Comparison of ENCODE assay signal across 25 cellular contexts in the genomic region with DNA sequence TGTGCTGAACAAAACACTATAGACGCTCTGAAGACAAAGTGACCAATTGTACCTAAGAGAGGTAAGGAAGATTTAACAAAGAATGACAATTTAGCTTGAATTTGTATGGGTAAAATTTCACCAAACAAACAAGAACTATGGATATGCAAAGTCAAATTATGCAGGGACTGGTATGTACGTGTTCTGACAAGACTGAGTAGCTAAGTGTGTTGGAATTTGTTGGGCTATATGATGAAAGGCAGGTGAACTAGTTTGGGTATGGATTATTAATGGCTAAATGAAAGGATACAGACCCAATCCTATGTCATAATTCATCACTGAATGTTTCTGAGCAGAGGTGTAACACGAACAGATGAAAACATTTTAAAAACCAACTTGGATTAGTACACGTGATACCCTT.
"Had no signal": no experiment of that assay in that cellular context is flagged by ENCODE, and none has a peak within 500 bp of the region (broad histone marks: within the 10 kb centered on the region; RNA-seq: fewer than 3 reads in every experiment).

No MANE protein-coding gene starts in this region.

- H3K4me3 ChIP-seq: gastroesophageal sphincter, hepatocyte, neural progenitor cell, right atrium auricular region, tibial nerve had no signal

- H3K9me3 ChIP-seq: gastroesophageal sphincter, right atrium auricular region, tibial nerve had no signal

- H3K4me1 ChIP-seq: neural progenitor cell, parathyroid adenoma had no signal

- ATAC-seq: gastroesophageal sphincter; left cardiac atrium; naive thymus-derived CD4-positive, alpha-beta T cell had no signal

- H3K27ac ChIP-seq: brain microvascular endothelial cell, gastroesophageal sphincter, hepatocyte, neural progenitor cell, parathyroid adenoma, right atrium auricular region, tibial nerve had no signal

- H2AFZ ChIP-seq: hepatocyte, neural progenitor cell, parathyroid adenoma had no signal

- H3K27me3 Mint-ChIP-seq: activated CD4-positive, alpha-beta T cell treated with anti-CD3 and anti-CD28 coated beads, Interleukin-2, amount 10 ng/mL, durations not matched to agents 7 days and 5 days; activated naive CD8-positive, alpha-beta T cell treated with anti-CD3 and anti-CD28 coated beads, Interleukin-2, amount 10 ng/mL, durations not matched to agents 7 days and 5 days; dendritic cell treated with granulocyte-macrophage colony-stimulating factor and Interleukin-4, amounts not matched to agents 40 ng/mL and 50 ng/mL, for 4 days; memory B cell; naive thymus-derived CD4-positive, alpha-beta T cell had no signal

- H3K79me2 ChIP-seq: parathyroid adenoma had no signal

- DNase-seq: activated CD4-positive, alpha-beta T cell treated with anti-CD3 and anti-CD28 coated beads, Interleukin-2, amount 10 ng/mL, durations not matched to agents 7 days and 5 days; activated CD4-positive, CD25-positive, alpha-beta regulatory T cell; activated CD8-positive, alpha-beta memory T cell treated with anti-CD3 and anti-CD28 coated beads for 24 hours; activated naive CD4-positive, alpha-beta T cell; activated naive CD8-positive, alpha-beta T cell treated with anti-CD3 and anti-CD28 coated beads, Interleukin-2, amount 10 ng/mL, durations not matched to agents 7 days and 5 days; amniotic stem cell; brain microvascular endothelial cell; central memory CD4-positive, alpha-beta T cell; endodermal cell; islet precursor cell; left cardiac atrium; midbrain; naive thymus-derived CD4-positive, alpha-beta T cell; occipital lobe; stimulated activated CD4-positive, alpha-beta T cell treated with anti-CD3 and anti-CD28 coated beads, Interleukin-15, amount 100 ng/mL, for 24 hours; stimulated activated CD4-positive, alpha-beta T cell treated with anti-CD3 and anti-CD28 coated beads, Interleukin-2, amount 100 ng/mL, for 24 hours; stimulated activated naive CD4-positive, alpha-beta T cell treated with Interleukin-2 at 50 U/mL for 16 hours had no signal

- H3K4me2 ChIP-seq: hepatocyte, neural progenitor cell had no signal

- H3K9me3 Mint-ChIP-seq: activated CD4-positive, alpha-beta T cell treated with anti-CD3 and anti-CD28 coated beads, Interleukin-2, amount 10 ng/mL, durations not matched to agents 7 days and 5 days; activated naive CD8-positive, alpha-beta T cell treated with anti-CD3 and anti-CD28 coated beads, Interleukin-2, amount 10 ng/mL, durations not matched to agents 7 days and 5 days; dendritic cell treated with granulocyte-macrophage colony-stimulating factor and Interleukin-4, amounts not matched to agents 40 ng/mL and 50 ng/mL, for 4 days; endodermal cell; memory B cell; naive thymus-derived CD4-positive, alpha-beta T cell; neural progenitor cell had no signal

- H3K4me3 Mint-ChIP-seq: activated CD4-positive, alpha-beta T cell treated with anti-CD3 and anti-CD28 coated beads, Interleukin-2, amount 10 ng/mL, durations not matched to agents 7 days and 5 days; activated naive CD8-positive, alpha-beta T cell treated with anti-CD3 and anti-CD28 coated beads, Interleukin-2, amount 10 ng/mL, durations not matched to agents 7 days and 5 days; dendritic cell treated with granulocyte-macrophage colony-stimulating factor and Interleukin-4, amounts not matched to agents 40 ng/mL and 50 ng/mL, for 4 days; endodermal cell; memory B cell; naive thymus-derived CD4-positive, alpha-beta T cell; neural progenitor cell had no signal

- H3K27me3 ChIP-seq: brain microvascular endothelial cell, gastroesophageal sphincter, hepatocyte, neural progenitor cell, right atrium auricular region, tibial nerve had no signal

- H3K9ac ChIP-seq: neural progenitor cell, parathyroid adenoma had no signal

- H3K27ac Mint-ChIP-seq: activated CD4-positive, alpha-beta T cell treated with anti-CD3 and anti-CD28 coated beads, Interleukin-2, amount 10 ng/mL, durations not matched to agents 7 days and 5 days; activated naive CD8-positive, alpha-beta T cell treated with anti-CD3 and anti-CD28 coated beads, Interleukin-2, amount 10 ng/mL, durations not matched to agents 7 days and 5 days; dendritic cell treated with granulocyte-macrophage colony-stimulating factor and Interleukin-4, amounts not matched to agents 40 ng/mL and 50 ng/mL, for 4 days; endodermal cell; memory B cell; neural progenitor cell had no signal
